In genomic region chr1:67575861-67576260, GRCh38 we compare ENCODE assay signal across 18 cellular contexts.
A peak's percentile ranks its signal among the peaks of the same experiment; 100 is the strongest.
DNase-seq lines count a peak whose midpoint lies in the region; ATAC-seq and TF ChIP-seq lines count a peak whose summit lies in the region.
"Had no signal": no experiment of that assay in that cellular context is flagged by ENCODE, and none has a peak within 500 bp of the region (broad histone marks: within the 10 kb centered on the region; RNA-seq: fewer than 3 reads in every experiment).

No MANE protein-coding gene starts in this region.

- no peak overlapping the region for H3K9ac ChIP-seq in Karpas-422 (ENCODE audit: low read length)

- no peaks in the 10 kb centered on the region for H3K9me2 ChIP-seq in Karpas-422 (replicated peaks; ENCODE audit: insufficient read depth, low read length)

- POLR2A ChIA-PET in AG04450 (lab: Yijun Ruan, JAX): no interaction called here

- no peak overlapping the region for H2AFZ ChIP-seq in Karpas-422 (ENCODE audit: low read length)
- H2AFZ ChIP-seq: GM23338 had no signal

- no peaks in the 10 kb centered on the region for H4K20me1 ChIP-seq in Karpas-422 (ENCODE audit: insufficient read depth, low read depth, low read length)

- ATAC-seq in HG02588 (IDR thresholded peaks at IDR 0.05; ENCODE audit: unreplicated experiment): no peak
- no peak for ATAC-seq in aorta (ENCODE audit: low FRiP score)
- ATAC-seq: GM23338, left lung had no signal

- H3K4me1 ChIP-seq in aorta (ENCODE audit: control insufficient read depth in 1 of 2, insufficient read depth in 2 of 2, low read length in 2 of 2) (no peaks in the 10 kb centered on the region), Karpas-422 (ENCODE audit: low read length) (no peaks in the 10 kb centered on the region)

- in situ Hi-C loops in astrocyte of the spinal cord (cut with HindIII; ENCODE audit: low sequenced_read_pairs): no loop called here

- no peak for TF ChIP-seq CTCF in AG04450 (IDR thresholded peaks at IDR 0.05; ENCODE audit: low read depth, low read length)
- no peak for TF ChIP-seq CTCF in astrocyte of the spinal cord (IDR thresholded peaks at IDR 0.05; ENCODE audit: low read depth, low read length)

- WGBS in aorta, 2 donors: 86 to 91% methylated on average over 2 of the region's 2 CpGs

- H3K4me2 ChIP-seq in Karpas-422 (ENCODE audit: low read depth, low read length, poor library complexity, severe bottlenecking): no peak overlapping the region
- H3K4me2 ChIP-seq: GM23338 had no signal

- H3K36me3 ChIP-seq in aorta (ENCODE audit: control insufficient read depth in 1 of 2, insufficient read depth in 2 of 2, low read length in 1 of 2): no peaks in the 10 kb centered on the region
- H3K36me3 ChIP-seq in Karpas-422 (ENCODE audit: insufficient read depth, low read length): no peaks in the 10 kb centered on the region
- H3K36me3 ChIP-seq: colonic mucosa, left lung had no signal

- no peaks in the 10 kb centered on the region for H3K79me2 ChIP-seq in Karpas-422 (ENCODE audit: low read length)

- H3K27ac ChIP-seq in AG04450 (ENCODE audit: low read depth, low read length) (peak overlapping the region; percentile 39), aorta (ENCODE audit: low read depth in 1 of 2, low read length in 2 of 2) (no peak overlapping the region), Karpas-422 (ENCODE audit: low read length) (no peak overlapping the region)
- H3K27ac ChIP-seq: colonic mucosa, left lung had no signal

- intact Hi-C loops in aorta (cut with DNase I): no loop called here

- DNase-seq in AG04450 (ENCODE audit: low read depth, low spot score): peak; percentile 75
- peak; percentile 73 for DNase-seq in HS-27A (ENCODE audit: low read depth)
- DNase-seq in astrocyte of the spinal cord (ENCODE audit: low read depth, low spot score): peak; percentile 78
- DNase-seq in hepatic stellate cell (ENCODE audit: low spot score): peak; percentile 71
- no peak for DNase-seq in aorta
- no peak for DNase-seq in activated CD8-positive, alpha-beta memory T cell treated with anti-CD3 and anti-CD28 coated beads, Interleukin-2, amount 50 U/mL, for 4 hours
- DNase-seq in Karpas-422: no peak
- DNase-seq: activated CD4-positive, alpha-beta memory T cell treated with anti-CD3 and anti-CD28 coated beads, Interleukin-2, amount 10 ng/mL, durations not matched to agents 7 days and 5 days; activated naive CD4-positive, alpha-beta T cell; AML-193; colonic mucosa; DMS79; left lung; MV-4-11; NCI-H345; stimulated activated CD4-positive, alpha-beta T cell treated with anti-CD3 and anti-CD28 coated beads, Interleukin-15, amount 100 ng/mL, for 24 hours had no signal

- CTCF ChIA-PET in AG04450 (lab: Charles Lee): no interaction called here

- H3K27me3 ChIP-seq in AG04450 (ENCODE audit: control insufficient read depth, insufficient read depth, low read length) (no peaks in the 10 kb centered on the region), aorta (ENCODE audit: control insufficient read depth in 1 of 2, insufficient read depth in 2 of 2, low read length in 1 of 2) (no peaks in the 10 kb centered on the region), Karpas-422 (ENCODE audit: low read length) (no peaks in the 10 kb centered on the region)
- H3K27me3 ChIP-seq: colonic mucosa, left lung had no signal

- no peak overlapping the region for H3K4me3 ChIP-seq in AG04450 (ENCODE audit: low read depth, low read length)
- H3K4me3 ChIP-seq in astrocyte of the spinal cord (ENCODE audit: low read depth, low read length): no peak overlapping the region
- no peak overlapping the region for H3K4me3 ChIP-seq in aorta (ENCODE audit: low read length in 2 of 2)
- no peak overlapping the region for H3K4me3 ChIP-seq in Karpas-422 (ENCODE audit: low read length)
- H3K4me3 ChIP-seq: colonic mucosa, GM23338, left lung had no signal

- H3K9me3 ChIP-seq in AG04450 (ENCODE audit: control insufficient read depth, insufficient read depth, low read length): no peaks in the 10 kb centered on the region; the same call in 1 of the 2 replicates
- no peaks in the 10 kb centered on the region for H3K9me3 ChIP-seq in aorta (ENCODE audit: control insufficient read depth, low read length)
- no peaks in the 10 kb centered on the region for H3K9me3 ChIP-seq in Karpas-422 (ENCODE audit: low read length)
- H3K9me3 ChIP-seq: colonic mucosa, left lung had no signal

Comparison
In these comparisons a context has a peak if more than half of its experiments do, and no peak if none do; other contexts are left out.
1. DNase-seq: peak in AG04450 (single experiment), HS-27A (single experiment), astrocyte of the spinal cord (single experiment) and hepatic stellate cell (single experiment); none in aorta (0 of 2), activated CD8-positive, alpha-beta memory T cell treated with anti-CD3 and anti-CD28 coated beads, Interleukin-2, amount 50 U/mL, for 4 hours (single experiment) and Karpas-422 (single experiment).